8 cellular contexts compared by ENCODE assay signal in the genomic region with DNA sequence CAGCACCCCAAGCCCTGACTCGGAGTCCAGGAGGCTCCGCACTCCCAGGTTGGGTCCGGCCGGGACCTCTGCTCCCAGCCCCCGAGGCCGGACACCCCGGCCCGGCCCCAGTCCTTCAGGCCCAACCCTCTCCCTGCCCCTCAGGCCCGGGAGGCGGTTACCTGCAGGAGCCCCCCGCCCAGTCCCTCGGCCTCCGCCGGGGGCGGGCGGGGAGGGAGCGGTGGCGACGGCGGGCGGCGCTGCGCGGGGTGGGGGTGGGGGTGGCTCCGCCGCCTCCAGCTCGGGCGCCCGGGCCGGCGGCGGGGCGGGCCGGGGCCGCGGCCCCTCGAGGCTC. TPM values are rescaled to one million over a fixed set of nuclear protein-coding genes. Genes with fewer than 3 reads are reported as not detected.
DNase-seq lines count a peak whose midpoint lies in the region; ATAC-seq and FAIRE-seq lines count a peak whose summit lies in the region.

No MANE protein-coding gene starts in this region.

- peak overlapping the region; percentile 57 for H3K27ac ChIP-seq in SJSA1
- peak overlapping the region; percentile 83 for H3K27ac ChIP-seq in duodenal mucosa (ENCODE audit: low read depth, low read length)

- H3K4me1 ChIP-seq in SJSA1 (replicated peaks): peaks cover 15% of the 10 kb centered on the region
- H3K4me1 ChIP-seq in duodenal mucosa (ENCODE audit: control insufficient read depth in 1 of 2, insufficient read depth in 2 of 2, low read length in 2 of 2): peaks cover 27 to 29% of the 10 kb centered on the region in 2 donors
- H3K4me1 ChIP-seq in mononuclear cell (ENCODE audit: insufficient read depth, low read length): peaks cover 31% of the 10 kb centered on the region

- ATAC-seq in HG02938 (IDR thresholded peaks at IDR 0.05; ENCODE audit: unreplicated experiment): peak; percentile 33

- peak overlapping the region; percentile 62 to 76 for H3K9ac ChIP-seq in duodenal mucosa (ENCODE audit: low read depth in 1 of 2, low read length in 2 of 2)

- H3K4me3 ChIP-seq in SJSA1: peak overlapping the region; percentile 92
- peak overlapping the region; percentile 74 to 81 for H3K4me3 ChIP-seq in duodenal mucosa (ENCODE audit: low read depth in 1 of 2, low read length in 2 of 2)
- peak overlapping the region; percentile 75 for H3K4me3 ChIP-seq in mononuclear cell (ENCODE audit: low read length)

- H3K9me3 ChIP-seq in SJSA1 (replicated peaks) (0 out of 2 replicates have a peak, but pooled peaks cover 3% of the 10 kb centered on the region), duodenal mucosa (ENCODE audit: control insufficient read depth in 1 of 2, low read length in 2 of 2) (no peaks in the 10 kb centered on the region), mononuclear cell (ENCODE audit: low read depth, low read length) (no peaks in the 10 kb centered on the region)

- H3K36me3 ChIP-seq in SJSA1 (peaks cover 4% of the 10 kb centered on the region; the same call in 1 of the 2 replicates), duodenal mucosa (ENCODE audit: control insufficient read depth in 1 of 2, insufficient read depth in 2 of 2, low read length in 2 of 2) (no peaks in the 10 kb centered on the region)

- peak; percentile 41 for DNase-seq in NCI-H510A (lab: John Stamatoyannopoulos, UW)
- DNase-seq in NCI-H510A treated with DMSO at 0.1 percent for 48 hours (lab: John Stamatoyannopoulos, UW): no peak
- DNase-seq in SJSA1 (ENCODE audit: low read depth in 1 of 2, low spot score in 2 of 2): no peak
- peak; percentile 83 for DNase-seq in urothelium cell line (ENCODE audit: low spot score)
- DNase-seq in amniotic stem cell (lab: John Stamatoyannopoulos, UW): no peak

- FAIRE-seq in urothelium cell line (lab: Jason Lieb, UNC): no peak

- no peaks in the 10 kb centered on the region for H3K27me3 ChIP-seq in SJSA1 (replicated peaks)
- no peaks in the 10 kb centered on the region for H3K27me3 ChIP-seq in duodenal mucosa (ENCODE audit: control insufficient read depth in 1 of 2, insufficient read depth in 2 of 2, low read length in 2 of 2)
- H3K27me3 ChIP-seq in mononuclear cell (ENCODE audit: insufficient read depth, low read length): no peaks in the 10 kb centered on the region

RNA-seq across cellular contexts. Expression of gene TCF20, which starts 0.3 kb away (rescaled TPM):
- total RNA-seq in SJSA1 (2014; rRNA removed; shearing (Covaris generic)): 27.7 and 34.1 TPM in 2 replicates
- total RNA-seq in mononuclear cell: 53.8 TPM

Comparison
In these comparisons a context has a peak if more than half of its experiments do, and no peak if none do; other contexts are left out.
1. DNase-seq: peak in NCI-H510A (single experiment) and urothelium cell line (single experiment); none in NCI-H510A treated with DMSO at 0.1 percent for 48 hours (single experiment), SJSA1 (0 of 2) and amniotic stem cell (single experiment).
2. Peak in every context shown above with its lines, with median percentiles within 50 percentile points of each other: H3K4me3 ChIP-seq.